In the genomic region with DNA sequence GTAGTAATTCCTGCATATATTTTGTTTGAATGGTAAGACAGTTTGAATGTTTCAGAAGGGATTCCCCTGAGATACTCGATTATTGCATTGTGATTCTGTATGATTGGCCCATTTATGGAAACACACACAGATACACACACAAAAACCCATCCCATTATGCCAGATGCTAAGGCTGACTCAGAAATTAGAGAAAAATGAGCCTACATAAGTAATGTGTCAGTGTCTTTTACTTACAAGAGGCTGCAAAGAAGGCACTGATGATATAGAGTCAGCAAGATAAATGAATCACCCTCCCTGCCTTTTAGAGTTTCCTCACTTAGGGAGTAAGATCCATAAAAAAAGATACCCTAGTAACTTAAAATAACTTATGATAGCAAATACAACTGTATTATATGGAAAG, we compare ENCODE assay signal across 13 cellular contexts.
DNase-seq lines count a peak whose midpoint lies in the region; ATAC-seq and TF ChIP-seq lines count a peak whose summit lies in the region.
"Had no signal": no experiment of that assay in that cellular context is flagged by ENCODE, and none has a peak within 500 bp of the region (broad histone marks: within the 10 kb centered on the region; RNA-seq: fewer than 3 reads in every experiment).

No MANE protein-coding gene starts in this region.

- no peak overlapping the region for H3K4me3 ChIP-seq in fibroblast of mammary gland (ENCODE audit: control insufficient read depth, low read depth, low read length)
- no peak overlapping the region for H3K4me3 ChIP-seq in ovary
- H3K4me3 ChIP-seq: A549 had no signal

- WGBS in ovary, 3 donors: 78 to 88% (median 78%) methylated on average over 1 of the region's 1 CpG

- TF ChIP-seq CTCF in fibroblast of mammary gland (conservative IDR thresholded peaks at IDR 0.05; ENCODE audit: control insufficient read depth, insufficient read depth, low read depth, low read length) (no peak), ovary (IDR thresholded peaks at IDR 0.05) (no peak)

- DNase-seq in EL (peak; percentile 5), fibroblast of mammary gland (ENCODE audit: low read depth) (peak; percentile 52), stromal cell of bone marrow (ENCODE audit: low read depth) (peak; percentile 47), ovary (no peak), cardiac septum (ENCODE audit: low spot score) (no peak)
- DNase-seq: COR-L47, NCI-H1436 treated with DMSO at 0.1 percent for 48 hours, NCI-H2029 treated with DMSO at 0.1 percent for 48 hours, NCI-H524 had no signal

- no peaks in the 10 kb centered on the region for H3K36me3 ChIP-seq in ovary

- intact Hi-C loops in ovary (cut with DNase I): no loop called here
- intact Hi-C loops in cardiac septum (cut with DNase I): no loop called here

- no peaks in the 10 kb centered on the region for H3K9me3 ChIP-seq in ovary
- H3K9me3 ChIP-seq: A549 had no signal

- no peak for TF ChIP-seq EP300 in ovary (IDR thresholded peaks at IDR 0.05)

- no peaks in the 10 kb centered on the region for H3K4me1 ChIP-seq in ovary (ENCODE audit: insufficient read depth)
- H3K4me1 ChIP-seq: A549 had no signal

- H3K27ac ChIP-seq in ovary: no peak overlapping the region
- H3K27ac ChIP-seq: A549 had no signal

- peak; percentile 39; the same call in 1 of the 3 replicates for ATAC-seq in SK-N-SH treated with all-trans-retinoic acid at 6 μM for 48 hours
- no peak for ATAC-seq in HG02938 (IDR thresholded peaks at IDR 0.05; ENCODE audit: unreplicated experiment)
- ATAC-seq: A549, Panc1 had no signal

- H3K27me3 ChIP-seq in ovary: no peaks in the 10 kb centered on the region

- TF ChIP-seq POLR2A in ovary (IDR thresholded peaks at IDR 0.05): no peak

TF ChIP-seq in SK-N-SH treated with all-trans-retinoic acid at 6 μM for 48 hours, 23 proteins besides CTCF, POLR2A, EP300 and RAD21:
- TF ChIP-seq, protein P1, sequence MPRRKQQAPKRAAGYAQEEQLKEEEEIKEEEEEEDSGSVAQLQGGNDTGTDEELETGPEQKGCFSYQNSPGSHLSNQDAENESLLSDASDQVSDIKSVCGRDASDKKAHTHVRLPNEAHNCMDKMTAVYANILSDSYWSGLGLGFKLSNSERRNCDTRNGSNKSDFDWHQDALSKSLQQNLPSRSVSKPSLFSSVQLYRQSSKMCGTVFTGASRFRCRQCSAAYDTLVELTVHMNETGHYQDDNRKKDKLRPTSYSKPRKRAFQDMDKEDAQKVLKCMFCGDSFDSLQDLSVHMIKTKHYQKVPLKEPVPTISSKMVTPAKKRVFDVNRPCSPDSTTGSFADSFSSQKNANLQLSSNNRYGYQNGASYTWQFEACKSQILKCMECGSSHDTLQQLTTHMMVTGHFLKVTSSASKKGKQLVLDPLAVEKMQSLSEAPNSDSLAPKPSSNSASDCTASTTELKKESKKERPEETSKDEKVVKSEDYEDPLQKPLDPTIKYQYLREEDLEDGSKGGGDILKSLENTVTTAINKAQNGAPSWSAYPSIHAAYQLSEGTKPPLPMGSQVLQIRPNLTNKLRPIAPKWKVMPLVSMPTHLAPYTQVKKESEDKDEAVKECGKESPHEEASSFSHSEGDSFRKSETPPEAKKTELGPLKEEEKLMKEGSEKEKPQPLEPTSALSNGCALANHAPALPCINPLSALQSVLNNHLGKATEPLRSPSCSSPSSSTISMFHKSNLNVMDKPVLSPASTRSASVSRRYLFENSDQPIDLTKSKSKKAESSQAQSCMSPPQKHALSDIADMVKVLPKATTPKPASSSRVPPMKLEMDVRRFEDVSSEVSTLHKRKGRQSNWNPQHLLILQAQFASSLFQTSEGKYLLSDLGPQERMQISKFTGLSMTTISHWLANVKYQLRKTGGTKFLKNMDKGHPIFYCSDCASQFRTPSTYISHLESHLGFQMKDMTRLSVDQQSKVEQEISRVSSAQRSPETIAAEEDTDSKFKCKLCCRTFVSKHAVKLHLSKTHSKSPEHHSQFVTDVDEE (CRISPR knock-in tag; IDR thresholded peaks at IDR 0.05): no peak
- TF ChIP-seq ZNF8 (CRISPR knock-in tag; IDR thresholded peaks at IDR 0.05) (no peak), CSDC2 (CRISPR knock-in tag; IDR thresholded peaks at IDR 0.05) (no peak), SNAI2 (CRISPR knock-in tag; IDR thresholded peaks at IDR 0.05) (no peak), ESRRG (CRISPR knock-in tag; IDR thresholded peaks at IDR 0.05) (no peak), ZFP30 (CRISPR knock-in tag; IDR thresholded peaks at IDR 0.05) (no peak), PPARA (CRISPR knock-in tag; IDR thresholded peaks at IDR 0.05; ENCODE audit: borderline replicate concordance) (no peak), ZNF70 (CRISPR knock-in tag; IDR thresholded peaks at IDR 0.05) (no peak), ZC3H10 (CRISPR knock-in tag; IDR thresholded peaks at IDR 0.05) (no peak), ARNTL (CRISPR knock-in tag; IDR thresholded peaks at IDR 0.05; ENCODE audit: borderline replicate concordance, low read depth) (no peak), BACH2 (CRISPR knock-in tag; IDR thresholded peaks at IDR 0.05; ENCODE audit: borderline replicate concordance) (no peak)
- TF ChIP-seq, protein P2, sequence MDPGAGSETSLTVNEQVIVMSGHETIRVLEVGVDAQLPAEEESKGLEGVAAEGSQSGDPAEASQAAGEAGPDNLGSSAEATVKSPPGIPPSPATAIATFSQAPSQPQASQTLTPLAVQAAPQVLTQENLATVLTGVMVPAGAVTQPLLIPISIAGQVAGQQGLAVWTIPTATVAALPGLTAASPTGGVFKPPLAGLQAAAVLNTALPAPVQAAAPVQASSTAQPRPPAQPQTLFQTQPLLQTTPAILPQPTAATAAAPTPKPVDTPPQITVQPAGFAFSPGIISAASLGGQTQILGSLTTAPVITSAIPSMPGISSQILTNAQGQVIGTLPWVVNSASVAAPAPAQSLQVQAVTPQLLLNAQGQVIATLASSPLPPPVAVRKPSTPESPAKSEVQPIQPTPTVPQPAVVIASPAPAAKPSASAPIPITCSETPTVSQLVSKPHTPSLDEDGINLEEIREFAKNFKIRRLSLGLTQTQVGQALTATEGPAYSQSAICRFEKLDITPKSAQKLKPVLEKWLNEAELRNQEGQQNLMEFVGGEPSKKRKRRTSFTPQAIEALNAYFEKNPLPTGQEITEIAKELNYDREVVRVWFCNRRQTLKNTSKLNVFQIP (CRISPR knock-in tag; IDR thresholded peaks at IDR 0.05; ENCODE audit: borderline replicate concordance, low read depth): no peak
- TF ChIP-seq, protein P3, sequence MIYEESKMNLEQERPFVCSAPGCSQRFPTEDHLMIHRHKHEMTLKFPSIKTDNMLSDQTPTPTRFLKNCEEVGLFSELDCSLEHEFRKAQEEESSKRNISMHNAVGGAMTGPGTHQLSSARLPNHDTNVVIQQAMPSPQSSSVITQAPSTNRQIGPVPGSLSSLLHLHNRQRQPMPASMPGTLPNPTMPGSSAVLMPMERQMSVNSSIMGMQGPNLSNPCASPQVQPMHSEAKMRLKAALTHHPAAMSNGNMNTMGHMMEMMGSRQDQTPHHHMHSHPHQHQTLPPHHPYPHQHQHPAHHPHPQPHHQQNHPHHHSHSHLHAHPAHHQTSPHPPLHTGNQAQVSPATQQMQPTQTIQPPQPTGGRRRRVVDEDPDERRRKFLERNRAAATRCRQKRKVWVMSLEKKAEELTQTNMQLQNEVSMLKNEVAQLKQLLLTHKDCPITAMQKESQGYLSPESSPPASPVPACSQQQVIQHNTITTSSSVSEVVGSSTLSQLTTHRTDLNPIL (CRISPR knock-in tag; IDR thresholded peaks at IDR 0.05; ENCODE audit: low read depth): no peak
- TF ChIP-seq, protein P4, sequence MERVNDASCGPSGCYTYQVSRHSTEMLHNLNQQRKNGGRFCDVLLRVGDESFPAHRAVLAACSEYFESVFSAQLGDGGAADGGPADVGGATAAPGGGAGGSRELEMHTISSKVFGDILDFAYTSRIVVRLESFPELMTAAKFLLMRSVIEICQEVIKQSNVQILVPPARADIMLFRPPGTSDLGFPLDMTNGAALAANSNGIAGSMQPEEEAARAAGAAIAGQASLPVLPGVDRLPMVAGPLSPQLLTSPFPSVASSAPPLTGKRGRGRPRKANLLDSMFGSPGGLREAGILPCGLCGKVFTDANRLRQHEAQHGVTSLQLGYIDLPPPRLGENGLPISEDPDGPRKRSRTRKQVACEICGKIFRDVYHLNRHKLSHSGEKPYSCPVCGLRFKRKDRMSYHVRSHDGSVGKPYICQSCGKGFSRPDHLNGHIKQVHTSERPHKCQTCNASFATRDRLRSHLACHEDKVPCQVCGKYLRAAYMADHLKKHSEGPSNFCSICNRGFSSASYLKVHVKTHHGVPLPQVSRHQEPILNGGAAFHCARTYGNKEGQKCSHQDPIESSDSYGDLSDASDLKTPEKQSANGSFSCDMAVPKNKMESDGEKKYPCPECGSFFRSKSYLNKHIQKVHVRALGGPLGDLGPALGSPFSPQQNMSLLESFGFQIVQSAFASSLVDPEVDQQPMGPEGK (CRISPR knock-in tag; IDR thresholded peaks at IDR 0.05; ENCODE audit: borderline replicate concordance): no peak

Comparison
In these comparisons a context has a peak if more than half of its experiments do, and no peak if none do; other contexts are left out.
1. DNase-seq: peak in EL (single experiment), fibroblast of mammary gland (single experiment) and stromal cell of bone marrow (single experiment); none in ovary (0 of 5) and cardiac septum (single experiment).